ENCODE assay signal across 1 cellular context in genomic region chr1:3650248-3651010, GRCh38.
TF ChIP-seq lines count a peak whose summit lies in the region.

No MANE protein-coding gene starts in this region.

TF ChIP-seq in HepG2, 621 proteins besides CTCF, POLR2A, EP300 and RAD21:
- peak; percentile 31; the same call in 1 of the 2 replicates for TF ChIP-seq ZBTB38 (CRISPR knock-in tag; IDR thresholded peaks at IDR 0.05)
- TF ChIP-seq CREB1 (IDR thresholded peaks at IDR 0.05), result no peak
- TF ChIP-seq CREB1 (CRISPR knock-in tag; IDR thresholded peaks at IDR 0.05), result peak; percentile 6; the same call in 1 of the 2 replicates
- TF ChIP-seq NR3C1 (CRISPR knock-in tag; IDR thresholded peaks at IDR 0.05), result no peak
- TF ChIP-seq, protein P1, sequence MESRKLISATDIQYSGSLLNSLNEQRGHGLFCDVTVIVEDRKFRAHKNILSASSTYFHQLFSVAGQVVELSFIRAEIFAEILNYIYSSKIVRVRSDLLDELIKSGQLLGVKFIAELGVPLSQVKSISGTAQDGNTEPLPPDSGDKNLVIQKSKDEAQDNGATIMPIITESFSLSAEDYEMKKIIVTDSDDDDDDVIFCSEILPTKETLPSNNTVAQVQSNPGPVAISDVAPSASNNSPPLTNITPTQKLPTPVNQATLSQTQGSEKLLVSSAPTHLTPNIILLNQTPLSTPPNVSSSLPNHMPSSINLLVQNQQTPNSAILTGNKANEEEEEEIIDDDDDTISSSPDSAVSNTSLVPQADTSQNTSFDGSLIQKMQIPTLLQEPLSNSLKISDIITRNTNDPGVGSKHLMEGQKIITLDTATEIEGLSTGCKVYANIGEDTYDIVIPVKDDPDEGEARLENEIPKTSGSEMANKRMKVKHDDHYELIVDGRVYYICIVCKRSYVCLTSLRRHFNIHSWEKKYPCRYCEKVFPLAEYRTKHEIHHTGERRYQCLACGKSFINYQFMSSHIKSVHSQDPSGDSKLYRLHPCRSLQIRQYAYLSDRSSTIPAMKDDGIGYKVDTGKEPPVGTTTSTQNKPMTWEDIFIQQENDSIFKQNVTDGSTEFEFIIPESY (CRISPR knock-in tag; IDR thresholded peaks at IDR 0.05), result 0 out of 2 replicates have a peak, but pooled peaks have one; percentile 11
- TF ChIP-seq RXRA (CRISPR knock-in tag; IDR thresholded peaks at IDR 0.05), result 0 out of 2 replicates have a peak, but pooled peaks have one; percentile 6
